1 cellular context compared by ENCODE assay signal in genomic region chr22:38766076-38766777, GRCh38.
TF ChIP-seq lines count a peak whose summit lies in the region.

No MANE protein-coding gene starts in this region.

TF ChIP-seq in HepG2, 621 proteins besides CTCF, POLR2A, EP300 and RAD21 (continued from another document and continues in another):
- TF ChIP-seq TFAP4 (IDR thresholded peaks at IDR 0.05; ENCODE audit: borderline replicate concordance, low read depth) (peak; percentile 67; the same call in 1 of the 2 replicates), XBP1 (CRISPR knock-in tag; IDR thresholded peaks at IDR 0.05) (no peak), MLLT10 (CRISPR knock-in tag; IDR thresholded peaks at IDR 0.05) (no peak), ZNF546 (CRISPR knock-in tag; conservative IDR thresholded peaks at IDR 0.05) (no peak), ATF7-NPFF (CRISPR knock-in tag; IDR thresholded peaks at IDR 0.05; ENCODE audit: low read depth) (no peak), ZNF468 (CRISPR knock-in tag; IDR thresholded peaks at IDR 0.05) (no peak), RXRB (CRISPR knock-in tag; IDR thresholded peaks at IDR 0.05; ENCODE audit: borderline replicate concordance) (peak; percentile 66; the same call in 1 of the 2 replicates), ZBTB7A (CRISPR knock-in tag; IDR thresholded peaks at IDR 0.05) (0 out of 2 replicates have a peak, but pooled peaks have one; percentile 15), FOXP1 (IDR thresholded peaks at IDR 0.05) (no peak), FOXP1 (CRISPR knock-in tag; IDR thresholded peaks at IDR 0.05) (peak; percentile 10; the same call in 1 of the 2 replicates), ZNF263 (CRISPR knock-in tag; IDR thresholded peaks at IDR 0.05) (peak; percentile 82), ATRX (CRISPR knock-in tag; IDR thresholded peaks at IDR 0.05; ENCODE audit: borderline replicate concordance) (no peak), TP53 (CRISPR knock-in tag; conservative IDR thresholded peaks at IDR 0.05) (no peak), HOXA3 (CRISPR knock-in tag; IDR thresholded peaks at IDR 0.05) (0 out of 2 replicates have a peak, but pooled peaks have one; percentile 31), ZKSCAN8 (CRISPR knock-in tag; IDR thresholded peaks at IDR 0.05; ENCODE audit: borderline replicate concordance) (0 out of 2 replicates have a peak, but pooled peaks have one; percentile 29), ZBTB20 (CRISPR knock-in tag; IDR thresholded peaks at IDR 0.05; ENCODE audit: borderline replicate concordance, low read depth) (no peak), CEBPG (CRISPR knock-in tag; IDR thresholded peaks at IDR 0.05) (0 out of 2 replicates have a peak, but pooled peaks have one; percentile 6), ZNF24 (IDR thresholded peaks at IDR 0.05) (no peak), ZBTB33 (CRISPR knock-in tag; IDR thresholded peaks at IDR 0.05) (no peak), RARG (CRISPR knock-in tag; IDR thresholded peaks at IDR 0.05; ENCODE audit: low read depth) (no peak), ZBTB39 (CRISPR knock-in tag; IDR thresholded peaks at IDR 0.05) (no peak), MXD4 (CRISPR knock-in tag; IDR thresholded peaks at IDR 0.05) (no peak), GABPB1 (CRISPR knock-in tag; IDR thresholded peaks at IDR 0.05) (peak; percentile 37; the same call in 1 of the 2 replicates), CEBPB (IDR thresholded peaks at IDR 0.05; ENCODE audit: borderline replicate concordance, low read depth, low read length) (no peak), SRF (IDR thresholded peaks at IDR 0.05; ENCODE audit: low read depth, low read length) (no peak), ZNF225 (CRISPR knock-in tag; IDR thresholded peaks at IDR 0.05) (no peak), ZNF768 (CRISPR knock-in tag; IDR thresholded peaks at IDR 0.05) (peak; percentile 57; the same call in 1 of the 2 replicates), ZSCAN25 (CRISPR knock-in tag; IDR thresholded peaks at IDR 0.05) (no peak), TBX2 (CRISPR knock-in tag; IDR thresholded peaks at IDR 0.05; ENCODE audit: borderline replicate concordance) (peak; percentile 51; the same call in 1 of the 2 replicates), ZNF3 (CRISPR knock-in tag; IDR thresholded peaks at IDR 0.05) (no peak), ZFAT (CRISPR knock-in tag; conservative IDR thresholded peaks at IDR 0.05) (no peak), ZNF607 (CRISPR knock-in tag; IDR thresholded peaks at IDR 0.05; ENCODE audit: borderline replicate concordance) (no peak), MED8 (CRISPR knock-in tag; IDR thresholded peaks at IDR 0.05; ENCODE audit: insufficient replicate concordance) (no peak), ZNF777 (CRISPR knock-in tag; IDR thresholded peaks at IDR 0.05) (no peak), HNRNPK (IDR thresholded peaks at IDR 0.05; ENCODE audit: low read depth, low read length, poor library complexity, severe bottlenecking) (no peak), WIZ (CRISPR knock-in tag; IDR thresholded peaks at IDR 0.05) (no peak), THRA (CRISPR knock-in tag; IDR thresholded peaks at IDR 0.05; ENCODE audit: borderline replicate concordance) (no peak), YEATS4 (CRISPR knock-in tag; IDR thresholded peaks at IDR 0.05; ENCODE audit: borderline replicate concordance) (no peak), TFDP2 (CRISPR knock-in tag; IDR thresholded peaks at IDR 0.05) (peak; percentile 46; the same call in 1 of the 2 replicates), SOX13 (IDR thresholded peaks at IDR 0.05) (no peak), SOX13 (CRISPR knock-in tag; conservative IDR thresholded peaks at IDR 0.05 in 1 of 2, IDR thresholded peaks at IDR 0.05 in 1 of 2) (peak in 1 of 2 experiments; percentile 15; a peak in 1 of 4 replicates), ZBTB4 (CRISPR knock-in tag; IDR thresholded peaks at IDR 0.05; ENCODE audit: borderline replicate concordance) (no peak)
- TF ChIP-seq, protein P1, sequence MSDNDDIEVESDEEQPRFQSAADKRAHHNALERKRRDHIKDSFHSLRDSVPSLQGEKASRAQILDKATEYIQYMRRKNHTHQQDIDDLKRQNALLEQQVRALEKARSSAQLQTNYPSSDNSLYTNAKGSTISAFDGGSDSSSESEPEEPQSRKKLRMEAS (IDR thresholded peaks at IDR 0.05), result 0 out of 2 replicates have a peak, but pooled peaks have one; percentile 18
- TF ChIP-seq, protein P2, sequence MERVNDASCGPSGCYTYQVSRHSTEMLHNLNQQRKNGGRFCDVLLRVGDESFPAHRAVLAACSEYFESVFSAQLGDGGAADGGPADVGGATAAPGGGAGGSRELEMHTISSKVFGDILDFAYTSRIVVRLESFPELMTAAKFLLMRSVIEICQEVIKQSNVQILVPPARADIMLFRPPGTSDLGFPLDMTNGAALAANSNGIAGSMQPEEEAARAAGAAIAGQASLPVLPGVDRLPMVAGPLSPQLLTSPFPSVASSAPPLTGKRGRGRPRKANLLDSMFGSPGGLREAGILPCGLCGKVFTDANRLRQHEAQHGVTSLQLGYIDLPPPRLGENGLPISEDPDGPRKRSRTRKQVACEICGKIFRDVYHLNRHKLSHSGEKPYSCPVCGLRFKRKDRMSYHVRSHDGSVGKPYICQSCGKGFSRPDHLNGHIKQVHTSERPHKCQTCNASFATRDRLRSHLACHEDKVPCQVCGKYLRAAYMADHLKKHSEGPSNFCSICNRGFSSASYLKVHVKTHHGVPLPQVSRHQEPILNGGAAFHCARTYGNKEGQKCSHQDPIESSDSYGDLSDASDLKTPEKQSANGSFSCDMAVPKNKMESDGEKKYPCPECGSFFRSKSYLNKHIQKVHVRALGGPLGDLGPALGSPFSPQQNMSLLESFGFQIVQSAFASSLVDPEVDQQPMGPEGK (CRISPR knock-in tag; IDR thresholded peaks at IDR 0.05), result no peak
- TF ChIP-seq, protein P3, sequence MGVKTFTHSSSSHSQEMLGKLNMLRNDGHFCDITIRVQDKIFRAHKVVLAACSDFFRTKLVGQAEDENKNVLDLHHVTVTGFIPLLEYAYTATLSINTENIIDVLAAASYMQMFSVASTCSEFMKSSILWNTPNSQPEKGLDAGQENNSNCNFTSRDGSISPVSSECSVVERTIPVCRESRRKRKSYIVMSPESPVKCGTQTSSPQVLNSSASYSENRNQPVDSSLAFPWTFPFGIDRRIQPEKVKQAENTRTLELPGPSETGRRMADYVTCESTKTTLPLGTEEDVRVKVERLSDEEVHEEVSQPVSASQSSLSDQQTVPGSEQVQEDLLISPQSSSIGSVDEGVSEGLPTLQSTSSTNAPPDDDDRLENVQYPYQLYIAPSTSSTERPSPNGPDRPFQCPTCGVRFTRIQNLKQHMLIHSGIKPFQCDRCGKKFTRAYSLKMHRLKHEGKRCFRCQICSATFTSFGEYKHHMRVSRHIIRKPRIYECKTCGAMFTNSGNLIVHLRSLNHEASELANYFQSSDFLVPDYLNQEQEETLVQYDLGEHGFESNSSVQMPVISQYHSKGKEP (CRISPR knock-in tag; IDR thresholded peaks at IDR 0.05), result no peak
- TF ChIP-seq, protein P4, sequence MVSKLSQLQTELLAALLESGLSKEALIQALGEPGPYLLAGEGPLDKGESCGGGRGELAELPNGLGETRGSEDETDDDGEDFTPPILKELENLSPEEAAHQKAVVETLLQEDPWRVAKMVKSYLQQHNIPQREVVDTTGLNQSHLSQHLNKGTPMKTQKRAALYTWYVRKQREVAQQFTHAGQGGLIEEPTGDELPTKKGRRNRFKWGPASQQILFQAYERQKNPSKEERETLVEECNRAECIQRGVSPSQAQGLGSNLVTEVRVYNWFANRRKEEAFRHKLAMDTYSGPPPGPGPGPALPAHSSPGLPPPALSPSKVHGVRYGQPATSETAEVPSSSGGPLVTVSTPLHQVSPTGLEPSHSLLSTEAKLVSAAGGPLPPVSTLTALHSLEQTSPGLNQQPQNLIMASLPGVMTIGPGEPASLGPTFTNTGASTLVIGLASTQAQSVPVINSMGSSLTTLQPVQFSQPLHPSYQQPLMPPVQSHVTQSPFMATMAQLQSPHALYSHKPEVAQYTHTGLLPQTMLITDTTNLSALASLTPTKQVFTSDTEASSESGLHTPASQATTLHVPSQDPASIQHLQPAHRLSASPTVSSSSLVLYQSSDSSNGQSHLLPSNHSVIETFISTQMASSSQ (IDR thresholded peaks at IDR 0.05; ENCODE audit: low read depth), result no peak
- TF ChIP-seq, protein P4 (CRISPR knock-in tag; IDR thresholded peaks at IDR 0.05; ENCODE audit: borderline replicate concordance), result no peak
